Comparison of ENCODE assay signal across 11 cellular contexts in the genomic region with DNA sequence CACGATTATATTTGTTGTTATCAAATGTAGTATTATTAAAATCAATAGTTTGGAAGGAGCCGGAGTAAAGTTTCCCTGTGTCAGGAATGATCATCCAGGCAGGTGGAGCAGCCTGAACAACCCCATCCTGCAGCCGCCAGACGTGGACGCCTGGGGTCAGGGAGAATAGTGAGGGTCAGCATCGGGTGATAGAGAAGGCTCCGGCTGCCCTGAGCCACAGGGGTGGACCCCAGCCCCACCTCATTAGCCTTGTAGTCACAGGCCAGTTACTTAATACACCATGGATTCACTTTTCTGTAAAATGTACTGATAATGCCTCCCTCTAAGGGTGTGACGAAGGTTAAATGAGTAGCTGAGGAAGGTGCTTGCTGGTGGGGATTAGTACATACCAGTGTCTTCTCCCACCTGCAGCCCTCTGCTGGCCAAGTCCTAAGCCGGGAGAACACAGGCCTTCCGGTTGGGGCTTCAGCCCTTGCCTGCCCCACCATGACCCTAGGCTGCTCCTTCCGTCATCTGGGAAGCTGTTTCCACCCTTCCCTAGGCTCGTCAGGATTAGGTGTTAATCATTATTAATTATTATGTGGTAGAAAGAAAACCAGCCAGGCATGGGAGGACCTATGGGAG. TPM values are rescaled to one million over a fixed set of nuclear protein-coding genes. Genes with fewer than 3 reads are reported as not detected.
DNase-seq lines count a peak whose midpoint lies in the region; ATAC-seq and TF ChIP-seq lines count a peak whose summit lies in the region.
"Had no signal": no experiment of that assay in that cellular context is flagged by ENCODE, and none has a peak within 500 bp of the region (broad histone marks: within the 10 kb centered on the region; RNA-seq: fewer than 3 reads in every experiment).

No MANE protein-coding gene starts in this region.

- H3K27ac Mint-ChIP-seq in activated naive CD4-positive, alpha-beta T cell treated with anti-CD3 and anti-CD28 coated beads, Interleukin-2, amount 50 U/mL, for 72 hours: peak overlapping the region; percentile 41 to 55
- H3K27ac Mint-ChIP-seq in naive thymus-derived CD8-positive, alpha-beta T cell: peak overlapping the region; percentile 81 to 95 (median 92)
- no peak overlapping the region for H3K27ac Mint-ChIP-seq in mesothelial cell of epicardium
- H3K27ac Mint-ChIP-seq: brain had no signal

- H3K9me3 Mint-ChIP-seq in activated naive CD4-positive, alpha-beta T cell treated with anti-CD3 and anti-CD28 coated beads, Interleukin-2, amount 50 U/mL, for 72 hours: no peaks in the 10 kb centered on the region
- H3K9me3 Mint-ChIP-seq in naive thymus-derived CD8-positive, alpha-beta T cell: no peaks in the 10 kb centered on the region
- H3K9me3 Mint-ChIP-seq in mesothelial cell of epicardium: no peaks in the 10 kb centered on the region
- H3K9me3 Mint-ChIP-seq: brain had no signal

- no peaks in the 10 kb centered on the region for H3K27me3 Mint-ChIP-seq in naive thymus-derived CD8-positive, alpha-beta T cell
- H3K27me3 Mint-ChIP-seq in mesothelial cell of epicardium (ENCODE audit: low read depth): no peaks in the 10 kb centered on the region
- H3K27me3 Mint-ChIP-seq: brain had no signal

- H3K27me3 ChIP-seq in HL-60 (ENCODE audit: insufficient read depth, poor library complexity, severe bottlenecking): no peaks in the 10 kb centered on the region

- H3K4me3 Mint-ChIP-seq in naive thymus-derived CD8-positive, alpha-beta T cell: peak overlapping the region; percentile 70 to 89 (median 86)
- H3K4me3 Mint-ChIP-seq in mesothelial cell of epicardium: no peak overlapping the region
- H3K4me3 Mint-ChIP-seq: brain had no signal

- POLR2A ChIA-PET in naive thymus-derived CD8-positive, alpha-beta T cell (lab: Charles Lee): interaction anchor here (0.6 to 6.3 kb wide), 11 partner anchors 10 to 113 kb away, joined by 3 to 67 read pairs (median 5); a partner anchor contains a TSS

- ATAC-seq in activated naive CD4-positive, alpha-beta T cell treated with anti-CD3 and anti-CD28 coated beads, Interleukin-2, amount 50 U/mL, for 72 hours: peak; percentile 48 to 53
- peak; percentile 29 to 69 for ATAC-seq in naive thymus-derived CD8-positive, alpha-beta T cell
- no peak for ATAC-seq in GM19467 (IDR thresholded peaks at IDR 0.05; ENCODE audit: unreplicated experiment)
- no peak for ATAC-seq in GM19455 (IDR thresholded peaks at IDR 0.05; ENCODE audit: unreplicated experiment)

- peaks cover 38 to 77% (median 62%) of the 10 kb centered on the region in 4 donors for H3K4me1 Mint-ChIP-seq in naive thymus-derived CD8-positive, alpha-beta T cell
- H3K4me1 Mint-ChIP-seq in mesothelial cell of epicardium: no peaks in the 10 kb centered on the region
- H3K4me1 Mint-ChIP-seq: brain had no signal

- H3K27ac ChIP-seq in HL-60 (replicated peaks): peak overlapping the region; percentile 83

- TF ChIP-seq CTCF in GM12873 (IDR thresholded peaks at IDR 0.05; ENCODE audit: insufficient read depth, low read depth, low read length, missing control alignments): peak; percentile 21
- peak; percentile 12 for TF ChIP-seq CTCF in HL-60 (IDR thresholded peaks at IDR 0.05; ENCODE audit: insufficient read depth, low read length)
- no peak for TF ChIP-seq CTCF in mesothelial cell of epicardium (IDR thresholded peaks at IDR 0.05; ENCODE audit: unreplicated experiment)

- DNase-seq in HL-60 (ENCODE audit: low read depth in 1 of 2, low spot score in 1 of 2) (peak; percentile 73 to 85), activated gamma-delta T cell treated with Interleukin-2 at 50 U/mL for 16 hours (no peak), mesothelial cell of epicardium (ENCODE audit: low spot score in 2 of 2, unreplicated experiment in 2 of 2) (no peak)
- DNase-seq in activated naive CD4-positive, alpha-beta T cell treated with anti-CD3 and anti-CD28 coated beads, Interleukin-2, amount 50 U/mL, for 72 hours (ENCODE audit: low spot score in 2 of 2): no peak
- DNase-seq in naive thymus-derived CD8-positive, alpha-beta T cell: peak in 1 of 10 donors; percentile 56
- DNase-seq: EL, NCI-H524 had no signal

- H3K4me3 ChIP-seq in HL-60 (replicated peaks; ENCODE audit: insufficient read depth, low read length): peak overlapping the region; percentile 10; the same call in 1 of the 2 replicates

- H3K36me3 Mint-ChIP-seq in activated naive CD4-positive, alpha-beta T cell treated with anti-CD3 and anti-CD28 coated beads, Interleukin-2, amount 50 U/mL, for 72 hours: peaks cover 11 to 12% of the 10 kb centered on the region in 2 donors
- peaks cover 2 to 72% (median 23%) of the 10 kb centered on the region in 3 donors for H3K36me3 Mint-ChIP-seq in naive thymus-derived CD8-positive, alpha-beta T cell
- peaks cover 3% of the 10 kb centered on the region for H3K36me3 Mint-ChIP-seq in mesothelial cell of epicardium

RNA-seq across cellular contexts. Expression of a gene that starts 14.9 kb away (rescaled TPM):
- under 1 TPM; 0.05 to 0.10 TPM for total RNA-seq in activated naive CD4-positive, alpha-beta T cell treated with anti-CD3 and anti-CD28 coated beads, Interleukin-2, amount 50 U/mL, for 72 hours
- under 1 TPM; 0.08 to 0.11 TPM for total RNA-seq in naive thymus-derived CD8-positive, alpha-beta T cell
- polyA plus RNA-seq in naive thymus-derived CD8-positive, alpha-beta T cell: not detected
- 1.0 to 1.1 TPM (median 1.1 TPM) in 3 replicates for total RNA-seq in mesothelial cell of epicardium

RNA-seq across cellular contexts. Expression of a gene that starts 21.5 kb away (rescaled TPM):
- total RNA-seq in activated naive CD4-positive, alpha-beta T cell treated with anti-CD3 and anti-CD28 coated beads, Interleukin-2, amount 50 U/mL, for 72 hours: 10 to 100 TPM; 12.4 to 16.3 TPM
- 10 to 100 TPM; 69.9 to 78.6 TPM for total RNA-seq in naive thymus-derived CD8-positive, alpha-beta T cell
- polyA plus RNA-seq in naive thymus-derived CD8-positive, alpha-beta T cell: 10 to 100 TPM; 26.2 to 57.7 (median 48.8) TPM
- total RNA-seq in mesothelial cell of epicardium: 11.1 to 11.8 TPM (median 11.8 TPM) in 3 replicates

RNA-seq across cellular contexts. Expression of a gene that starts 52.8 kb away (rescaled TPM):
- 10 to 100 TPM; 22.0 to 71.3 TPM for total RNA-seq in activated naive CD4-positive, alpha-beta T cell treated with anti-CD3 and anti-CD28 coated beads, Interleukin-2, amount 50 U/mL, for 72 hours
- 10 to 100 TPM; 29.3 to 33.6 TPM for total RNA-seq in naive thymus-derived CD8-positive, alpha-beta T cell
- 10 to 100 TPM; 48.5 to 72.7 (median 59.8) TPM for polyA plus RNA-seq in naive thymus-derived CD8-positive, alpha-beta T cell
- total RNA-seq in mesothelial cell of epicardium: 42.3 to 47.1 TPM (median 42.6 TPM) in 3 replicates

Comparison
In these comparisons a context has a peak if more than half of its experiments do, and no peak if none do; other contexts are left out.
1. DNase-seq: peak in HL-60 (2 of 2); none in activated naive CD4-positive, alpha-beta T cell treated with anti-CD3 and anti-CD28 coated beads, Interleukin-2, amount 50 U/mL, for 72 hours (0 of 2), activated gamma-delta T cell treated with Interleukin-2 at 50 U/mL for 16 hours (single experiment) and mesothelial cell of epicardium (0 of 2).
2. ATAC-seq: peak in activated naive CD4-positive, alpha-beta T cell treated with anti-CD3 and anti-CD28 coated beads, Interleukin-2, amount 50 U/mL, for 72 hours (2 of 2) and naive thymus-derived CD8-positive, alpha-beta T cell (2 of 2); none in GM19467 (single experiment) and GM19455 (single experiment).